In the genomic region with DNA sequence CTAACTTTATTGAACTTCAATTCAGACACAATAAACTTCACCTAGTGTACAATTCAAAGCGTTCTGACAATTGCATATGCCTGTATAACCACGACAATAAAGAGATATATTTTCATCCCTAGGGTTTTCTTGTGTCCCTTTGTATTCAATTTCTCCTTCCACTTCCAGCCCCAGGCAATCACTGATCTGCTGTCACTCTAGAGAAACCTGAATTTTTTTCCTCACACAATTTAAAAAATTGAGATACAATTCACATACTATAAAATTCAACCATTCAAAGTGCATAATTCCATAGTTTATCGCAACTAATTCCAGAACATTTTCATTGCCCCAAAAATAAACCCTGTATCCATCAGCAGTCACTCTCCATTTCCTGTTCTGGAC, we compare ENCODE assay signal across 19 cellular contexts.
DNase-seq lines count a peak whose midpoint lies in the region; ATAC-seq and TF ChIP-seq lines count a peak whose summit lies in the region.
"Had no signal": no experiment of that assay in that cellular context is flagged by ENCODE, and none has a peak within 500 bp of the region (broad histone marks: within the 10 kb centered on the region; RNA-seq: fewer than 3 reads in every experiment).

No MANE protein-coding gene starts in this region.

- H3K36me3 ChIP-seq in Panc1 (ENCODE audit: control insufficient read depth, insufficient read depth, low read length) (no peaks in the 10 kb centered on the region; the same call in 1 of the 2 replicates), gastrocnemius medialis (no peaks in the 10 kb centered on the region)
- H3K36me3 ChIP-seq in effector memory CD4-positive, alpha-beta T cell (ENCODE audit: control insufficient read depth, insufficient read depth, low read length): no peaks in the 10 kb centered on the region
- H3K36me3 ChIP-seq: suprapubic skin had no signal

- H3K36me3 Mint-ChIP-seq in activated T-cell treated with anti-CD3 and anti-CD28 coated beads, Interleukin-2, amount 50 U/mL, for 24 hours (ENCODE audit: low read depth): peaks cover 31% of the 10 kb centered on the region
- H3K36me3 Mint-ChIP-seq in natural killer cell treated with Interleukin-12 subunit alpha and Interleukin-12 subunit beta and Interleukin-15 and Interleukin-18, amount 100 ng/mL, for 72 hours: peaks cover 5% of the 10 kb centered on the region

- H3K9me3 Mint-ChIP-seq in activated T-cell treated with anti-CD3 and anti-CD28 coated beads, Interleukin-2, amount 50 U/mL, for 24 hours: no peaks in the 10 kb centered on the region
- H3K9me3 Mint-ChIP-seq in natural killer cell treated with Interleukin-12 subunit alpha and Interleukin-12 subunit beta and Interleukin-15 and Interleukin-18, amount 100 ng/mL, for 72 hours: no peaks in the 10 kb centered on the region
- H3K9me3 Mint-ChIP-seq: CD14-positive monocyte had no signal

- no peak overlapping the region for H3K4me3 Mint-ChIP-seq in activated T-cell treated with anti-CD3 and anti-CD28 coated beads, Interleukin-2, amount 50 U/mL, for 24 hours
- peak overlapping the region; percentile 47 for H3K4me3 Mint-ChIP-seq in natural killer cell treated with Interleukin-12 subunit alpha and Interleukin-12 subunit beta and Interleukin-15 and Interleukin-18, amount 100 ng/mL, for 72 hours
- H3K4me3 Mint-ChIP-seq: CD14-positive monocyte had no signal

- no peaks in the 10 kb centered on the region for H3K27me3 ChIP-seq in Panc1 (ENCODE audit: control insufficient read depth, insufficient read depth, low read length)
- H3K27me3 ChIP-seq in effector memory CD4-positive, alpha-beta T cell (replicated peaks; ENCODE audit: control insufficient read depth, insufficient read depth, low read length, poor library complexity, severe bottlenecking): no peaks in the 10 kb centered on the region
- H3K27me3 ChIP-seq in gastrocnemius medialis: no peaks in the 10 kb centered on the region
- H3K27me3 ChIP-seq: suprapubic skin had no signal

- DNase-seq in activated T-cell treated with anti-CD3 and anti-CD28 coated beads, Interleukin-2, amount 50 U/mL, for 24 hours: no peak
- DNase-seq in activated T-cell treated with anti-CD3 and anti-CD28 coated beads, Interleukin-2, amount 50 U/mL, for 1 hour: no peak
- no peak for DNase-seq in Panc1 (ENCODE audit: low read depth, low spot score)
- DNase-seq in effector memory CD4-positive, alpha-beta T cell: no peak
- DNase-seq in natural killer cell treated with Interleukin-12 subunit alpha and Interleukin-12 subunit beta and Interleukin-15 and Interleukin-18, amount 100 ng/mL, for 72 hours (ENCODE audit: low spot score): no peak
- no peak for DNase-seq in gastrocnemius medialis
- no peak for DNase-seq in LoVo (ENCODE audit: low spot score)
- DNase-seq: ACHN; activated CD8-positive, alpha-beta memory T cell treated with anti-CD3 and anti-CD28 coated beads, Interleukin-2, amount 50 U/mL, for 48 hours; DMS79 treated with DMSO at 0.1 percent for 48 hours; foreskin fibroblast; kidney; NCI-H187; NCI-H2227 treated with DMSO at 0.1 percent for 48 hours had no signal

- in situ Hi-C loops in Panc1 (cut with HindIII; ENCODE audit: low pct_unique_long_range_greater_than_20kb, low sequenced_read_pairs): no loop called here
- in situ Hi-C loops in gastrocnemius medialis (cut with MboI; ENCODE audit: low sequenced_read_pairs in 4 of 4): loop anchor here in 2 of 4 donors (10.0 kb wide), 1 partner anchor 125 kb away; no protein-coding TSS in a partner anchor

- peaks cover 44% of the 10 kb centered on the region for H3K4me1 Mint-ChIP-seq in activated T-cell treated with anti-CD3 and anti-CD28 coated beads, Interleukin-2, amount 50 U/mL, for 24 hours (ENCODE audit: low read depth)
- peaks cover 20 to 29% of the 10 kb centered on the region in 2 donors for H3K4me1 Mint-ChIP-seq in natural killer cell treated with Interleukin-12 subunit alpha and Interleukin-12 subunit beta and Interleukin-15 and Interleukin-18, amount 100 ng/mL, for 72 hours (ENCODE audit: low read depth in 2 of 2)

- BruUV-seq in Panc1 (replicated peaks; lab: Mats Ljungman, UMichigan): no TSS peak

- intact Hi-C loops in Panc1 (cut with micrococcal nuclease; ENCODE audit: unreplicated experiment): no loop called here
- intact Hi-C loops in gastrocnemius medialis (cut with DNase I; ENCODE audit: low total_unique reads): no loop called here

- H3K9me3 ChIP-seq in Panc1 (ENCODE audit: control insufficient read depth, insufficient read depth, low read depth, low read length): no peaks in the 10 kb centered on the region
- H3K9me3 ChIP-seq in effector memory CD4-positive, alpha-beta T cell (ENCODE audit: control insufficient read depth, low read length): no peaks in the 10 kb centered on the region
- H3K9me3 ChIP-seq in gastrocnemius medialis: no peaks in the 10 kb centered on the region
- H3K9me3 ChIP-seq: suprapubic skin had no signal

- H3K4me3 ChIP-seq in Panc1 (ENCODE audit: low read depth in 2 of 2, low read length in 2 of 2): no peak overlapping the region
- no peak overlapping the region for H3K4me3 ChIP-seq in effector memory CD4-positive, alpha-beta T cell (ENCODE audit: insufficient read depth, low read depth, low read length, poor library complexity, severe bottlenecking)
- H3K4me3 ChIP-seq in gastrocnemius medialis: no peak overlapping the region
- H3K4me3 ChIP-seq: SK-N-MC, suprapubic skin had no signal

- no peak for ATAC-seq in Panc1
- no peak for ATAC-seq in natural killer cell treated with Interleukin-12 subunit alpha and Interleukin-12 subunit beta and Interleukin-15 and Interleukin-18, amount 100 ng/mL, for 72 hours
- no peak for ATAC-seq in gastrocnemius medialis
- ATAC-seq in HG03520 (IDR thresholded peaks at IDR 0.05; ENCODE audit: unreplicated experiment): no peak

- CTCF ChIA-PET in Panc1 (lab: Charles Lee): no interaction called here

- H3K27me3 Mint-ChIP-seq in activated T-cell treated with anti-CD3 and anti-CD28 coated beads, Interleukin-2, amount 50 U/mL, for 24 hours: no peaks in the 10 kb centered on the region
- H3K27me3 Mint-ChIP-seq in natural killer cell treated with Interleukin-12 subunit alpha and Interleukin-12 subunit beta and Interleukin-15 and Interleukin-18, amount 100 ng/mL, for 72 hours: no peaks in the 10 kb centered on the region

- H3K4me1 ChIP-seq in Panc1 (ENCODE audit: control insufficient read depth, insufficient read depth, low read length) (peaks cover 12% of the 10 kb centered on the region), gastrocnemius medialis (peaks cover 3 to 5% of the 10 kb centered on the region in 2 donors)
- H3K4me1 ChIP-seq in effector memory CD4-positive, alpha-beta T cell (ENCODE audit: control insufficient read depth, insufficient read depth, low read length, poor library complexity, severe bottlenecking): no peaks in the 10 kb centered on the region

- TF ChIP-seq CTCF in Panc1 (IDR thresholded peaks at IDR 0.05) (no peak), gastrocnemius medialis (IDR thresholded peaks at IDR 0.05 in 4 of 5, conservative IDR thresholded peaks at IDR 0.05 in 1 of 5) (no peak)

- H3K27ac ChIP-seq in Panc1 (ENCODE audit: low read length): peak overlapping the region; percentile 41
- peak overlapping the region; percentile 56 for H3K27ac ChIP-seq in effector memory CD4-positive, alpha-beta T cell (ENCODE audit: insufficient read depth, low read length, poor library complexity, severe bottlenecking)
- no peak overlapping the region for H3K27ac ChIP-seq in gastrocnemius medialis
- H3K27ac ChIP-seq: HL-60, suprapubic skin had no signal

- no peak for TF ChIP-seq POLR2A in gastrocnemius medialis (IDR thresholded peaks at IDR 0.05)

- POLR2A ChIA-PET in Panc1 (lab: Charles Lee): no interaction called here

- peak overlapping the region; percentile 26 for H3K27ac Mint-ChIP-seq in activated T-cell treated with anti-CD3 and anti-CD28 coated beads, Interleukin-2, amount 50 U/mL, for 24 hours
- peak overlapping the region in 1 of 2 donors; percentile 67 for H3K27ac Mint-ChIP-seq in natural killer cell treated with Interleukin-12 subunit alpha and Interleukin-12 subunit beta and Interleukin-15 and Interleukin-18, amount 100 ng/mL, for 72 hours

Comparison
In these comparisons a context has a peak if more than half of its experiments do, and no peak if none do; other contexts are left out.
1. H3K27ac ChIP-seq: peak in Panc1 (single experiment) and effector memory CD4-positive, alpha-beta T cell (single experiment); none in gastrocnemius medialis (0 of 4).